In the genomic region with DNA sequence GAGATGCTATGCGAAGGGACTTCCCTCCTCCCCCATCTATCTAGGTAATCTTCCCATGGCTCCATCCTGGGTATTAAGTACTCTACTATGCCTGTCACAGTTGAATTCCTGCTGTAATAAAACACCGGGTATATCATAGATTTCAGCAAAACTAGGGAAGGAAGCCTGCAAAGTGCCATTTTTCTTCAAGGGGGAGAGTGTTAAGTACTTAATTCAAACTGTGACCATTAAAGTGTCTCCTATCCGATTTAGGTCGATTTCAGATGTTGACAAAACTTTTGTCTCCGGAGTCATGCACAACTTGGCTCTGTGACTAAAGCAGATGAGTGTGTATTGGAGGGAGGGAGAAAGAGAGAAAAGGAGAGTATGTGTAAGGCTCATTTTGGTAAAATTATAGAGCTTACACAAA, we compare ENCODE assay signal across 27 cellular contexts. TPM values are rescaled to one million over a fixed set of nuclear protein-coding genes. Genes with fewer than 3 reads are reported as not detected.
DNase-seq lines count a peak whose midpoint lies in the region; ATAC-seq and TF ChIP-seq lines count a peak whose summit lies in the region.
"Had no signal": no experiment of that assay in that cellular context is flagged by ENCODE, and none has a peak within 500 bp of the region (broad histone marks: within the 10 kb centered on the region; RNA-seq: fewer than 3 reads in every experiment).

No MANE protein-coding gene starts in this region.

- H3K36me3 ChIP-seq in ascending aorta (no peaks in the 10 kb centered on the region), lower lobe of right lung (no peaks in the 10 kb centered on the region), gastrocnemius medialis (no peaks in the 10 kb centered on the region)
- H3K36me3 ChIP-seq: colonic mucosa, right atrium auricular region, WERI-Rb-1 had no signal

- in situ Hi-C loops in Caki2 (cut with HindIII; ENCODE audit: low pct_unique_long_range_greater_than_20kb, low sequenced_read_pairs), result loop anchor here (5.0 kb wide), 1 partner anchor 36 kb away; no protein-coding TSS in a partner anchor
- in situ Hi-C loops in gastrocnemius medialis (cut with MboI; ENCODE audit: low sequenced_read_pairs in 4 of 4), result no loop called here

- WGBS in right cardiac atrium, result 28% methylated on average over 5 of the region's 5 CpGs

- no peaks in the 10 kb centered on the region for H3K36me3 Mint-ChIP-seq in activated naive CD4-positive, alpha-beta T cell treated with anti-CD3 and anti-CD28 coated beads, Interleukin-2, amount 10 ng/mL, durations not matched to agents 7 days and 5 days
- H3K36me3 Mint-ChIP-seq: naive B cell had no signal

- H3K9me3 ChIP-seq in ascending aorta (no peaks in the 10 kb centered on the region), lower lobe of right lung (no peaks in the 10 kb centered on the region), gastrocnemius medialis (no peaks in the 10 kb centered on the region), right cardiac atrium (ENCODE audit: control insufficient read depth, low read length) (no peaks in the 10 kb centered on the region)
- H3K9me3 ChIP-seq: colonic mucosa, right atrium auricular region, tibial artery had no signal

- no peak for TF ChIP-seq CTCF in ascending aorta (IDR thresholded peaks at IDR 0.05)
- no peak for TF ChIP-seq CTCF in lower lobe of right lung (IDR thresholded peaks at IDR 0.05)
- no peak for TF ChIP-seq CTCF in gastrocnemius medialis (IDR thresholded peaks at IDR 0.05 in 4 of 5, conservative IDR thresholded peaks at IDR 0.05 in 1 of 5)

- no peaks in the 10 kb centered on the region for H3K4me1 Mint-ChIP-seq in activated naive CD4-positive, alpha-beta T cell treated with anti-CD3 and anti-CD28 coated beads, Interleukin-2, amount 10 ng/mL, durations not matched to agents 7 days and 5 days
- H3K4me1 Mint-ChIP-seq: activated CD4-positive, alpha-beta T cell treated with anti-CD3 and anti-CD28 coated beads, Interleukin-2, amount 10 ng/mL, durations not matched to agents 24 days and 14 days; naive B cell had no signal

- ATAC-seq in lower lobe of right lung (no peak), gastrocnemius medialis (no peak), right cardiac atrium (no peak), sciatic nerve (no peak)
- ATAC-seq: activated T-cell treated with anti-CD3 and anti-CD28 coated beads, Interleukin-2, amount 50 U/mL, for 72 hours; HepG2 had no signal

- H3K27me3 ChIP-seq in ascending aorta, result no peaks in the 10 kb centered on the region
- peaks cover 38% of the 10 kb centered on the region for H3K27me3 ChIP-seq in lower lobe of right lung (ENCODE audit: low read depth)
- H3K27me3 ChIP-seq in gastrocnemius medialis, result no peaks in the 10 kb centered on the region
- no peaks in the 10 kb centered on the region for H3K27me3 ChIP-seq in right cardiac atrium (ENCODE audit: control insufficient read depth, insufficient read depth)
- H3K27me3 ChIP-seq: colonic mucosa, tibial artery had no signal

- no peak overlapping the region for H3K27ac Mint-ChIP-seq in activated naive CD4-positive, alpha-beta T cell treated with anti-CD3 and anti-CD28 coated beads, Interleukin-2, amount 10 ng/mL, durations not matched to agents 7 days and 5 days
- H3K27ac Mint-ChIP-seq: activated CD4-positive, alpha-beta T cell treated with anti-CD3 and anti-CD28 coated beads, Interleukin-2, amount 10 ng/mL, durations not matched to agents 24 days and 14 days; activated T-cell treated with anti-CD3 and anti-CD28 coated beads, Interleukin-2, amount 50 U/mL, for 72 hours; H9 had no signal

- no peak for TF ChIP-seq POLR2A in gastrocnemius medialis (IDR thresholded peaks at IDR 0.05)

- H3K4me3 Mint-ChIP-seq in activated naive CD4-positive, alpha-beta T cell treated with anti-CD3 and anti-CD28 coated beads, Interleukin-2, amount 10 ng/mL, durations not matched to agents 7 days and 5 days, result no peak overlapping the region
- H3K4me3 Mint-ChIP-seq: activated CD4-positive, alpha-beta T cell treated with anti-CD3 and anti-CD28 coated beads, Interleukin-2, amount 10 ng/mL, durations not matched to agents 24 days and 14 days; activated T-cell treated with anti-CD3 and anti-CD28 coated beads, Interleukin-2, amount 50 U/mL, for 72 hours; H9; naive B cell had no signal

- H3K27ac ChIP-seq in ascending aorta (peak overlapping the region; percentile 89 to 97), lower lobe of right lung (peak overlapping the region; percentile 92), gastrocnemius medialis (peak overlapping the region; percentile 16 to 58 (median 45)), right cardiac atrium (ENCODE audit: low read length) (no peak overlapping the region)
- H3K27ac ChIP-seq: colonic mucosa, HL-60, right atrium auricular region, tibial artery, WERI-Rb-1 had no signal

- H3K27me3 Mint-ChIP-seq in activated naive CD4-positive, alpha-beta T cell treated with anti-CD3 and anti-CD28 coated beads, Interleukin-2, amount 10 ng/mL, durations not matched to agents 7 days and 5 days, result peaks cover 26% of the 10 kb centered on the region

- H3K4me1 ChIP-seq in ascending aorta, result peaks cover 0 to 2% of the 10 kb centered on the region in 2 donors
- peaks cover 31% of the 10 kb centered on the region for H3K4me1 ChIP-seq in lower lobe of right lung
- H3K4me1 ChIP-seq in gastrocnemius medialis, result peaks cover 36 to 53% of the 10 kb centered on the region in 2 donors
- no peaks in the 10 kb centered on the region for H3K4me1 ChIP-seq in right cardiac atrium (ENCODE audit: control insufficient read depth, insufficient read depth, low read length)

- H3K4me3 ChIP-seq in ascending aorta, result no peak overlapping the region
- peak overlapping the region; percentile 1 for H3K4me3 ChIP-seq in lower lobe of right lung
- H3K4me3 ChIP-seq in gastrocnemius medialis, result no peak overlapping the region
- H3K4me3 ChIP-seq in right cardiac atrium (ENCODE audit: low read length), result no peak overlapping the region
- H3K4me3 ChIP-seq: colonic mucosa, right atrium auricular region, tibial artery had no signal

- DNase-seq in Caki2 (ENCODE audit: low read depth), result peak; percentile 84
- no peak for DNase-seq in ascending aorta (ENCODE audit: low spot score in 2 of 2)
- no peak for DNase-seq in lower lobe of right lung
- no peak for DNase-seq in gastrocnemius medialis
- DNase-seq in right cardiac atrium, result no peak
- DNase-seq in activated CD8-positive, alpha-beta memory T cell treated with anti-CD3 and anti-CD28 coated beads for 24 hours, result no peak
- DNase-seq in sciatic nerve (ENCODE audit: low spot score), result no peak
- no peak for DNase-seq in activated naive CD4-positive, alpha-beta T cell treated with anti-CD3 and anti-CD28 coated beads, Interleukin-2, amount 10 ng/mL, durations not matched to agents 7 days and 5 days
- DNase-seq: activated CD4-positive, alpha-beta T cell treated with anti-CD3 and anti-CD28 coated beads, Interleukin-2, amount 10 ng/mL, durations not matched to agents 24 days and 14 days; activated naive CD4-positive, alpha-beta T cell treated with Interleukin-2 at 50 U/mL for 16 hours; activated T-cell treated with anti-CD3 and anti-CD28 coated beads, Interleukin-2, amount 50 U/mL, for 72 hours; amniotic stem cell; effector memory CD4-positive, alpha-beta T cell; H9; mammary epithelial cell; naive B cell; NCI-H1092; NCI-H187; NCI-H345; stimulated activated naive CD4-positive, alpha-beta T cell treated with Interleukin-2 at 50 U/mL for 16 hours; tibial artery; WERI-Rb-1 had no signal

- intact Hi-C loops in ascending aorta (cut with DNase I), result no loop called here
- intact Hi-C loops in lower lobe of right lung (cut with DNase I), result no loop called here
- intact Hi-C loops in gastrocnemius medialis (cut with DNase I; ENCODE audit: low total_unique reads), result loop anchor here (5.0 kb wide), 1 partner anchor 94 kb away; no protein-coding TSS in a partner anchor
- intact Hi-C loops in right cardiac atrium (cut with DNase I), result no loop called here
- intact Hi-C loops in sciatic nerve (cut with DNase I), result no loop called here

- H3K9me3 Mint-ChIP-seq in activated naive CD4-positive, alpha-beta T cell treated with anti-CD3 and anti-CD28 coated beads, Interleukin-2, amount 10 ng/mL, durations not matched to agents 7 days and 5 days, result no peaks in the 10 kb centered on the region
- H3K9me3 Mint-ChIP-seq: activated CD4-positive, alpha-beta T cell treated with anti-CD3 and anti-CD28 coated beads, Interleukin-2, amount 10 ng/mL, durations not matched to agents 24 days and 14 days; activated T-cell treated with anti-CD3 and anti-CD28 coated beads, Interleukin-2, amount 50 U/mL, for 72 hours had no signal

- CTCF ChIA-PET in activated naive CD4-positive, alpha-beta T cell treated with anti-CD3 and anti-CD28 coated beads, Interleukin-2, amount 10 ng/mL, durations not matched to agents 7 days and 5 days (lab: Charles Lee), result no interaction called here

RNA-seq across cellular contexts. Expression of a gene that starts 4.6 kb away (rescaled TPM):
- total RNA-seq in Caki2 (2014; rRNA removed; shearing (Covaris generic); ENCODE audit: low replicate concordance), result 5.6 and 10.3 TPM in 2 replicates
- total RNA-seq in ascending aorta (2.1 TPM), lower lobe of right lung (8.5 TPM), gastrocnemius medialis (1 to 10 TPM; 1.7 to 4.2 (median 2.9) TPM), right cardiac atrium (1 to 10 TPM in 2 of 4 donors, under 1 TPM in 2; 0.12 to 2.2 (median 1.1) TPM), sciatic nerve (10.0 TPM)
- polyA plus RNA-seq in right cardiac atrium, result 3.3 TPM
- total RNA-seq: activated CD4-positive, alpha-beta T cell treated with anti-CD3 and anti-CD28 coated beads, Interleukin-2, amount 10 ng/mL, durations not matched to agents 24 days and 14 days; H9; osteocyte had no signal

RNA-seq across cellular contexts. Expression of a gene that starts 17.5 kb away (rescaled TPM):
- total RNA-seq in Caki2 (2014; rRNA removed; shearing (Covaris generic); ENCODE audit: low replicate concordance), result 53.0 and 130 TPM in 2 replicates
- 22.0 TPM for total RNA-seq in ascending aorta
- 16.0 TPM for total RNA-seq in lower lobe of right lung
- 1 to 10 TPM; 2.7 to 7.1 (median 7.0) TPM for total RNA-seq in gastrocnemius medialis
- total RNA-seq in right cardiac atrium, result under 1 TPM in 1 of 4 donors, not detected in 3; 0.17 TPM
- polyA plus RNA-seq in right cardiac atrium, result 0.43 TPM
- total RNA-seq in sciatic nerve, result 20.1 TPM
- total RNA-seq: activated CD4-positive, alpha-beta T cell treated with anti-CD3 and anti-CD28 coated beads, Interleukin-2, amount 10 ng/mL, durations not matched to agents 24 days and 14 days; H9; osteocyte had no signal

RNA-seq across cellular contexts. Expression of a gene that starts 21.6 kb away (rescaled TPM):
- total RNA-seq in Caki2 (2014; rRNA removed; shearing (Covaris generic); ENCODE audit: low replicate concordance), result 0.96 and 1.2 TPM in 2 replicates
- total RNA-seq in ascending aorta (15.3 TPM), lower lobe of right lung (4.6 TPM), gastrocnemius medialis (1 to 10 TPM; 2.6 to 5.6 (median 4.2) TPM), right cardiac atrium (not detected), sciatic nerve (15.8 TPM)
- polyA plus RNA-seq in right cardiac atrium, result not detected
- total RNA-seq: activated CD4-positive, alpha-beta T cell treated with anti-CD3 and anti-CD28 coated beads, Interleukin-2, amount 10 ng/mL, durations not matched to agents 24 days and 14 days; H9; osteocyte; right atrium auricular region had no signal

RNA-seq across cellular contexts. Expression of a gene that starts 23.5 kb away (rescaled TPM):
- 0.30 TPM in 1 of 2 replicates, not detected in the other for total RNA-seq in Caki2 (2014; rRNA removed; shearing (Covaris generic); ENCODE audit: low replicate concordance)
- 36.5 TPM for total RNA-seq in ascending aorta
- 1.5 TPM for total RNA-seq in lower lobe of right lung
- total RNA-seq in gastrocnemius medialis, result under 1 TPM in 3 of 4 donors, not detected in 1; 0.29 to 0.88 (median 0.38) TPM
- total RNA-seq in right cardiac atrium, result under 1 TPM in 3 of 4 donors, not detected in 1; 0.12 to 0.60 (median 0.37) TPM
- 0.36 TPM for polyA plus RNA-seq in right cardiac atrium
- total RNA-seq in sciatic nerve, result 3.9 TPM
- total RNA-seq: activated CD4-positive, alpha-beta T cell treated with anti-CD3 and anti-CD28 coated beads, Interleukin-2, amount 10 ng/mL, durations not matched to agents 24 days and 14 days; activated T-cell treated with anti-CD3 and anti-CD28 coated beads, Interleukin-2, amount 50 U/mL, for 72 hours; H9; osteocyte had no signal

RNA-seq across cellular contexts. Expression of a gene that starts 26.4 kb away (rescaled TPM):
- 3.3 and 32.9 TPM in 2 replicates for total RNA-seq in Caki2 (2014; rRNA removed; shearing (Covaris generic); ENCODE audit: low replicate concordance)
- total RNA-seq in ascending aorta (14.4 TPM), lower lobe of right lung (4.6 TPM), gastrocnemius medialis (1 to 10 TPM in 3 of 4 donors, under 1 TPM in 1; 0.53 to 6.2 (median 3.0) TPM), right cardiac atrium (1 to 10 TPM in 1 of 4 donors, under 1 TPM in 3; 0.28 to 1.3 (median 0.43) TPM), sciatic nerve (20.9 TPM)
- polyA plus RNA-seq in right cardiac atrium, result 1.0 TPM
- total RNA-seq: activated CD4-positive, alpha-beta T cell treated with anti-CD3 and anti-CD28 coated beads, Interleukin-2, amount 10 ng/mL, durations not matched to agents 24 days and 14 days; activated T-cell treated with anti-CD3 and anti-CD28 coated beads, Interleukin-2, amount 50 U/mL, for 72 hours; H9; osteocyte had no signal
